ENCODE assay signal across 11 cellular contexts in the genomic region with DNA sequence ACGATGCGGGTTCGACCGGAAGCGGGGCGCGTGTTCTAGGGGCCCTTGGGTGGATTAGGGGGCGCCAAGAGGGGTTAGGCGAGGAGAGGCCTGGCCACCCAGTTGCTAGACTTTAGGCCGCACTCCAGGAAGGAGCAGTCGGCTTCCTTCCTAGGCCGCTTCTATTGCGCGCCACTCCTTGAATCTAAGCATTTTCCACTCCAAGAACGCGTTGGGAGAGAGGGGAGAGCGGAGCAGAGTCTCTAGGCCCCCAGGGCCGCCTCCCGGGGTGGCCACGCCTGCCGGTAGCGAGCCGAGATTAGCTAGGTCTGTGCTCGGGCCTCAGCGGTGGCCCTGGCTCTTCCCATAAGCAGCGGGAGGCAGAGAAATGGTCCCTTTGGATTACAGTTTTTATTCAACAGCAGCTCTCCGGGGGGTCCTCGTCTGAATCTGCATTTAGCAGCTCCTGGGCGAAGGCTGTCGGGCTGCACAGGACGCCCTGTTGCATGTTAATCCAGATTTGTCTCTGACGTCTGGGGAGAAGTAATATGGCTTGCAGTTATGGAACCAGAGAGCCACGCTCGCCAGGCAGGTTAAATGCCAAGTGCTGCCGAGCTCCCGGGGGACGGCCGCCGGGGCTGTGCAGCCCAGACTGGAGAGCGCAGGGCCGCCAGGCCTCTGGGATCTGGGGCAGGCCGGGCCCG. TPM values are rescaled to one million over a fixed set of nuclear protein-coding genes. Genes with fewer than 3 reads are reported as not detected.
DNase-seq lines count a peak whose midpoint lies in the region; FAIRE-seq and TF ChIP-seq lines count a peak whose summit lies in the region.
"Had no signal": no experiment of that assay in that cellular context is flagged by ENCODE, and none has a peak within 500 bp of the region (broad histone marks: within the 10 kb centered on the region; RNA-seq: fewer than 3 reads in every experiment).

No MANE protein-coding gene starts in this region.

- H3K4me3 Mint-ChIP-seq in glutamatergic neuron (ENCODE audit: unreplicated experiment), result peak overlapping the region; percentile 72

- H3K27me3 ChIP-seq in ACC112 (ENCODE audit: insufficient read depth, low read length), result no peaks in the 10 kb centered on the region
- H3K27me3 ChIP-seq in neural cell (ENCODE audit: insufficient read depth, low read depth, low read length), result peaks cover 14% of the 10 kb centered on the region

- H3K9ac ChIP-seq in SK-N-MC (ENCODE audit: insufficient read length) (peak overlapping the region; percentile 99), neural cell (ENCODE audit: low read length) (peak overlapping the region; percentile 44)

- H3K4me2 ChIP-seq in neural cell (ENCODE audit: low read length), result no peak overlapping the region
- H3K4me2 ChIP-seq: A549 had no signal

- peaks cover 3% of the 10 kb centered on the region for H3K9me3 Mint-ChIP-seq in glutamatergic neuron (ENCODE audit: unreplicated experiment)

- H3K79me2 ChIP-seq in ACC112 (ENCODE audit: control insufficient read depth, insufficient read depth, low read length, unreplicated experiment) (peaks cover 6% of the 10 kb centered on the region), neural cell (replicated peaks; ENCODE audit: insufficient read depth, low read length) (peaks cover 75% of the 10 kb centered on the region)

- H3K27ac ChIP-seq in ACC112 (ENCODE audit: low read depth, low read length) (peak overlapping the region; percentile 54), SK-N-MC (peak overlapping the region; percentile 100), neural cell (ENCODE audit: low read length) (no peak overlapping the region)
- H3K27ac ChIP-seq: A549 had no signal

- H3K36me3 ChIP-seq in ACC112 (ENCODE audit: insufficient read depth, low read length), result no peaks in the 10 kb centered on the region
- H3K36me3 ChIP-seq in SK-N-MC (ENCODE audit: insufficient read depth, low read length), result peaks cover 100% of the 10 kb centered on the region
- H3K36me3 ChIP-seq in neural cell (ENCODE audit: insufficient read depth, low read length), result no peaks in the 10 kb centered on the region

- TF ChIP-seq RAD21 in neural cell (conservative IDR thresholded peaks at IDR 0.05), result no peak

- H3K4me1 Mint-ChIP-seq in glutamatergic neuron (ENCODE audit: low read depth, unreplicated experiment), result peaks cover 3% of the 10 kb centered on the region

- no peaks in the 10 kb centered on the region for H4K20me1 ChIP-seq in neural cell (ENCODE audit: insufficient read depth)

- peak overlapping the region; percentile 46 for H2AFZ ChIP-seq in ACC112 (ENCODE audit: low read length, unreplicated experiment)
- no peak overlapping the region for H2AFZ ChIP-seq in neural cell (ENCODE audit: low read depth, low read length)

- H3K9me2 ChIP-seq in neural cell (ENCODE audit: insufficient read depth, low read length), result no peaks in the 10 kb centered on the region

- H3K4me1 ChIP-seq in ACC112 (ENCODE audit: control insufficient read depth, insufficient read depth, low read length, unreplicated experiment), result peaks cover 11% of the 10 kb centered on the region
- H3K4me1 ChIP-seq: A549 had no signal

- H3K4me3 ChIP-seq in ACC112 (ENCODE audit: low read depth, low read length) (peak overlapping the region; percentile 50), SK-N-MC (peak overlapping the region; percentile 82), neural cell (ENCODE audit: low read length) (peak overlapping the region; percentile 55)
- H3K4me3 ChIP-seq: A549 had no signal

- peaks cover 24% of the 10 kb centered on the region for H3K27me3 Mint-ChIP-seq in glutamatergic neuron (ENCODE audit: unreplicated experiment)

- DNase-seq in SK-N-MC (ENCODE audit: low read depth, low spot score) (no peak), glutamatergic neuron (peak; percentile 65), HTR-8/SVneo (ENCODE audit: insufficient read length, low spot score) (no peak), DMS 273 treated with DMSO at 0.1 percent for 48 hours (lab: John Stamatoyannopoulos, UW) (no peak), NCI-H748 (lab: John Stamatoyannopoulos, UW; ENCODE audit: unreplicated experiment) (no peak)
- DNase-seq in activated T-cell treated with anti-CD3 and anti-CD28 coated beads, Interleukin-2, amount 50 U/mL, for 48 hours, result no peak
- DNase-seq: activated CD4-positive, alpha-beta T cell treated with anti-CD3 and anti-CD28 coated beads for 4 hours; NCI-H774 had no signal

- no peaks in the 10 kb centered on the region for H3F3A ChIP-seq in neural cell (ENCODE audit: insufficient read depth, low read length, poor library complexity, severe bottlenecking)

- no peak overlapping the region for H3K27ac Mint-ChIP-seq in glutamatergic neuron (ENCODE audit: unreplicated experiment)

- FAIRE-seq in HTR-8/SVneo (lab: Jason Lieb, UNC), result no peak
- FAIRE-seq: A549 had no signal

- H3K9me3 ChIP-seq in SK-N-MC (ENCODE audit: low read depth, low read length) (no peaks in the 10 kb centered on the region), neural cell (ENCODE audit: low read length) (no peaks in the 10 kb centered on the region)
- H3K9me3 ChIP-seq: A549 had no signal

- H3K36me3 Mint-ChIP-seq in glutamatergic neuron (ENCODE audit: unreplicated experiment), result no peaks in the 10 kb centered on the region

- TF ChIP-seq EP300 in neural cell (conservative IDR thresholded peaks at IDR 0.05; ENCODE audit: poor library complexity, severe bottlenecking), result no peak

- TF ChIP-seq CTCF in glutamatergic neuron (IDR thresholded peaks at IDR 0.05; ENCODE audit: partially characterized antibody, unreplicated experiment), result no peak
- TF ChIP-seq CTCF in neural cell (IDR thresholded peaks at IDR 0.05; ENCODE audit: poor library complexity, severe bottlenecking), result peak; percentile 2

TF ChIP-seq in neural cell, 6 proteins besides CTCF, POLR2A, EP300 and RAD21:
- TF ChIP-seq POLR2AphosphoS5 (IDR thresholded peaks at IDR 0.05) (peak; percentile 13), EZH2 (IDR thresholded peaks at IDR 0.05; ENCODE audit: borderline replicate concordance, insufficient read depth, low read length, poor library complexity, severe bottlenecking) (no peak)

RNA-seq across cellular contexts. Expression of a gene that starts 11.4 kb away (rescaled TPM):
- 4.8 TPM for total RNA-seq in glutamatergic neuron (ENCODE audit: unreplicated experiment)
- polyA plus RNA-seq in neural cell, result 40.5 and 46.5 TPM in 2 replicates
- polyA minus RNA-seq in neural cell, result 87.2 and 89.4 TPM in 2 replicates
